Comparison of ENCODE assay signal across 10 cellular contexts in the genomic region with DNA sequence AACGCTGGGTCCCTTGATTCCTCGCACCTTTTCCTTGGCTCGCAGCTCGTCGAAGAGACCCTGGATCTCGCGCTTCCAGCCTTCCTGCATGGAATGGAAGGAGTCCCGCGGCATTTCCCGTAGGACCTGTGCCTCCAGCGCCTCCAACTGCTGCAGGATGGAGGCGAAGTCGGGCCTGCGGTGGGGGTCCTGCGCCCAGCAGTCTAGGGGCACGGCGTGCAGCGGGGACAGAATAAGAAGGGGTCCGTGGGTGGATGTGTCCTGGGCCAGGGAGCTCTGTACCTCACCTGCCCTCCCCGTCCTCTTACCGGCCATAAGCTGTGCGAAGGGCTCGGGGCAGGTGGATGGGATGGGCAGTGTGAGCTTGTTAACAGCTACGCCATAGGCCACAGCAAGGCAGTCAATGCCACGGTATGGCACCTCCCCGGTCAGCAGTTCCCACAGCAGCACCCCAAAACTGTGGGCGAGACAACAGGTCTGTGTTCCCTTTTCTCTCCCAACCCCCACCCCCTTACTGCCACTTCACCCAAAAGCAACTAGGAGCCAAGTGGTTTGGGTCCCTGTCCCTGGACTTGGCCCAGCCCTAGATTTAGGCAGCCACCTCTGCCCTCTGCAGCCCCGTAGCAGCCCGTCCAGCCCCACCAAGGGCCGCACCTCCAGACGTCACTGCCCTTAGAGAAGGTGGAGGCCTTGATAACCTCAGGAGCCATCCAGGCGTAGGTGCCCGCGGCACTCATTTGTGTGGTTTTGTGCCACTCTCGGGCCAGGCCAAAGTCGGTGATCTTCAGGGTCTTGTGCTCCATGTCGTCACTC. TPM values are rescaled to one million over a fixed set of nuclear protein-coding genes. Genes with fewer than 3 reads are reported as not detected.
DNase-seq lines count a peak whose midpoint lies in the region; ATAC-seq and TF ChIP-seq lines count a peak whose summit lies in the region.
"Had no signal": no experiment of that assay in that cellular context is flagged by ENCODE, and none has a peak within 500 bp of the region (broad histone marks: within the 10 kb centered on the region; RNA-seq: fewer than 3 reads in every experiment).

No MANE protein-coding gene starts in this region.

- H3K4me3 ChIP-seq in right cardiac atrium (ENCODE audit: low read length) (no peak overlapping the region), testis (peak overlapping the region; percentile 46 to 47)

- POLR2A ChIA-PET in activated CD8-positive, alpha-beta T cell treated with anti-CD3 and anti-CD28 coated beads, Interleukin-2, amount 10 ng/mL, durations not matched to agents 7 days and 5 days (lab: Charles Lee): interaction anchor here (1.2 kb wide), 1 partner anchor 18 kb away, joined by 3 read pairs; no protein-coding TSS in a partner anchor
- POLR2A ChIA-PET in activated CD8-positive, alpha-beta T cell treated with anti-CD3 and anti-CD28 coated beads for 36 hours (lab: Charles Lee): interaction anchor here (1.0 to 1.4 kb wide), 3 partner anchors 11 to 20 kb away, joined by 3 to 9 read pairs (median 4); no protein-coding TSS in a partner anchor

- peaks cover 11% of the 10 kb centered on the region for H3K4me1 ChIP-seq in right cardiac atrium (ENCODE audit: control insufficient read depth, insufficient read depth, low read length)
- H3K4me1 ChIP-seq in testis: peaks cover 44% of the 10 kb centered on the region

- H3K9me3 ChIP-seq in right cardiac atrium (ENCODE audit: control insufficient read depth, low read length) (no peaks in the 10 kb centered on the region), testis (no peaks in the 10 kb centered on the region)

- H3K27ac Mint-ChIP-seq in activated CD8-positive, alpha-beta T cell treated with anti-CD3 and anti-CD28 coated beads, Interleukin-2, amount 10 ng/mL, durations not matched to agents 7 days and 5 days: peak overlapping the region; percentile 39
- H3K27ac Mint-ChIP-seq in activated CD8-positive, alpha-beta T cell treated with anti-CD3 and anti-CD28 coated beads for 36 hours: no peak overlapping the region
- H3K27ac Mint-ChIP-seq: T-helper 1 cell treated with Interleukin-12 subunit alpha and Interleukin-12 subunit beta and Interleukin-4 antibody, amounts not matched to agents 30 μg/mL and 1 μg/mL, for 36 hours had no signal

- H3K27me3 ChIP-seq in right cardiac atrium (ENCODE audit: control insufficient read depth, insufficient read depth): no peaks in the 10 kb centered on the region
- H3K27me3 ChIP-seq in testis: no peaks in the 10 kb centered on the region

- ATAC-seq in activated CD8-positive, alpha-beta T cell treated with anti-CD3 and anti-CD28 coated beads, Interleukin-2, amount 10 ng/mL, durations not matched to agents 7 days and 5 days: no peak
- ATAC-seq in activated CD8-positive, alpha-beta T cell treated with anti-CD3 and anti-CD28 coated beads for 36 hours: no peak
- ATAC-seq in right cardiac atrium: no peak

- CTCF ChIA-PET in activated CD8-positive, alpha-beta T cell treated with anti-CD3 and anti-CD28 coated beads, Interleukin-2, amount 10 ng/mL, durations not matched to agents 7 days and 5 days (lab: Charles Lee): interaction anchor here (1.0 to 1.6 kb wide), 2 partner anchors 14 to 20 kb away, joined by 3 to 7 read pairs; no protein-coding TSS in a partner anchor
- CTCF ChIA-PET in activated CD8-positive, alpha-beta T cell treated with anti-CD3 and anti-CD28 coated beads for 36 hours (lab: Charles Lee): interaction anchor here (1.0 to 1.1 kb wide), 2 partner anchors 14 to 67 kb away, joined by 3 to 4 read pairs; no protein-coding TSS in a partner anchor

- H3K27ac ChIP-seq in right cardiac atrium (ENCODE audit: low read length) (peak overlapping the region; percentile 33), testis (no peak overlapping the region)

- intact Hi-C loops in activated CD8-positive, alpha-beta T cell treated with anti-CD3 and anti-CD28 coated beads for 36 hours (cut with micrococcal nuclease): loop anchor here (2.0 kb wide), 1 partner anchor 13 kb away; the partner anchor contains the start of gene KCNK7
- intact Hi-C loops in right cardiac atrium (cut with DNase I) (loop anchor here in 2 of 4 donors (10.0 kb wide), 1 partner anchor 63 kb away; no protein-coding TSS in a partner anchor), testis (cut with DNase I; ENCODE audit: low total_unique reads) (no loop called here)

- 74% methylated on average over 37 of the region's 37 CpGs for WGBS in right cardiac atrium
- 68 to 75% methylated on average over 21 to 31 of the region's 37 CpGs for WGBS in testis, 2 donors

- no peaks in the 10 kb centered on the region for H3K9me3 Mint-ChIP-seq in activated CD8-positive, alpha-beta T cell treated with anti-CD3 and anti-CD28 coated beads, Interleukin-2, amount 10 ng/mL, durations not matched to agents 7 days and 5 days (ENCODE audit: insufficient read depth)
- H3K9me3 Mint-ChIP-seq in activated CD8-positive, alpha-beta T cell treated with anti-CD3 and anti-CD28 coated beads for 36 hours: no peaks in the 10 kb centered on the region
- H3K9me3 Mint-ChIP-seq: natural killer cell; T-helper 1 cell treated with Interleukin-12 subunit alpha and Interleukin-12 subunit beta and Interleukin-4 antibody, amounts not matched to agents 30 μg/mL and 1 μg/mL, for 36 hours had no signal

- TF ChIP-seq POLR2A in testis (IDR thresholded peaks at IDR 0.05): no peak

- H3K4me1 Mint-ChIP-seq in activated CD8-positive, alpha-beta T cell treated with anti-CD3 and anti-CD28 coated beads, Interleukin-2, amount 10 ng/mL, durations not matched to agents 7 days and 5 days (ENCODE audit: low read depth): peaks cover 44% of the 10 kb centered on the region
- H3K4me1 Mint-ChIP-seq in activated CD8-positive, alpha-beta T cell treated with anti-CD3 and anti-CD28 coated beads for 36 hours (ENCODE audit: low read depth): peaks cover 35% of the 10 kb centered on the region

- no peak for TF ChIP-seq CTCF in activated CD8-positive, alpha-beta T cell treated with anti-CD3 and anti-CD28 coated beads for 36 hours (IDR thresholded peaks at IDR 0.05)
- TF ChIP-seq CTCF in testis (IDR thresholded peaks at IDR 0.05): no peak

- no peak for DNase-seq in activated CD8-positive, alpha-beta T cell treated with anti-CD3 and anti-CD28 coated beads, Interleukin-2, amount 10 ng/mL, durations not matched to agents 7 days and 5 days
- DNase-seq in activated CD8-positive, alpha-beta T cell treated with anti-CD3 and anti-CD28 coated beads for 36 hours: no peak
- no peak for DNase-seq in right cardiac atrium
- no peak for DNase-seq in testis
- no peak for DNase-seq in C1 segment of cervical spinal cord (lab: John Stamatoyannopoulos, UW)
- no peak for DNase-seq in COLO668 (lab: John Stamatoyannopoulos, UW; ENCODE audit: unreplicated experiment)
- DNase-seq: activated gamma-delta T cell treated with Interleukin-2 at 50 U/mL for 16 hours, natural killer cell had no signal

- H3K36me3 Mint-ChIP-seq in activated CD8-positive, alpha-beta T cell treated with anti-CD3 and anti-CD28 coated beads, Interleukin-2, amount 10 ng/mL, durations not matched to agents 7 days and 5 days (ENCODE audit: low read depth): peaks cover 64% of the 10 kb centered on the region
- peaks cover 30% of the 10 kb centered on the region for H3K36me3 Mint-ChIP-seq in activated CD8-positive, alpha-beta T cell treated with anti-CD3 and anti-CD28 coated beads for 36 hours (ENCODE audit: low read depth)
- H3K36me3 Mint-ChIP-seq: natural killer cell had no signal

- H3K27me3 Mint-ChIP-seq in activated CD8-positive, alpha-beta T cell treated with anti-CD3 and anti-CD28 coated beads, Interleukin-2, amount 10 ng/mL, durations not matched to agents 7 days and 5 days (ENCODE audit: low read depth): no peaks in the 10 kb centered on the region
- H3K27me3 Mint-ChIP-seq in activated CD8-positive, alpha-beta T cell treated with anti-CD3 and anti-CD28 coated beads for 36 hours: no peaks in the 10 kb centered on the region

- no peak overlapping the region for H3K4me3 Mint-ChIP-seq in activated CD8-positive, alpha-beta T cell treated with anti-CD3 and anti-CD28 coated beads, Interleukin-2, amount 10 ng/mL, durations not matched to agents 7 days and 5 days
- no peak overlapping the region for H3K4me3 Mint-ChIP-seq in activated CD8-positive, alpha-beta T cell treated with anti-CD3 and anti-CD28 coated beads for 36 hours
- H3K4me3 Mint-ChIP-seq: natural killer cell; T-helper 1 cell treated with Interleukin-12 subunit alpha and Interleukin-12 subunit beta and Interleukin-4 antibody, amounts not matched to agents 30 μg/mL and 1 μg/mL, for 36 hours had no signal

- H3K36me3 ChIP-seq in testis (ENCODE audit: low read depth, missing control alignments): no peaks in the 10 kb centered on the region

RNA-seq across cellular contexts. Expression of gene MAP3K11, which starts 6.2 kb away (rescaled TPM):
- 10 to 100 TPM; 56.7 to 66.5 TPM for total RNA-seq in activated CD8-positive, alpha-beta T cell treated with anti-CD3 and anti-CD28 coated beads, Interleukin-2, amount 10 ng/mL, durations not matched to agents 7 days and 5 days
- total RNA-seq in activated CD8-positive, alpha-beta T cell treated with anti-CD3 and anti-CD28 coated beads for 36 hours: 10 to 100 TPM; 40.3 to 45.6 TPM
- 10 to 100 TPM; 35.0 to 41.2 (median 38.1) TPM for total RNA-seq in right cardiac atrium
- 30.8 TPM for polyA plus RNA-seq in right cardiac atrium
- 10 to 100 TPM; 68.4 to 75.7 TPM for total RNA-seq in testis
- 40.7 TPM for polyA plus RNA-seq in testis (ENCODE audit: insufficient read depth, low read depth, low replicate concordance)

RNA-seq across cellular contexts. Expression of gene PCNX3, which starts 7.8 kb away (rescaled TPM):
- 10 to 100 TPM; 50.1 to 54.8 TPM for total RNA-seq in activated CD8-positive, alpha-beta T cell treated with anti-CD3 and anti-CD28 coated beads, Interleukin-2, amount 10 ng/mL, durations not matched to agents 7 days and 5 days
- total RNA-seq in activated CD8-positive, alpha-beta T cell treated with anti-CD3 and anti-CD28 coated beads for 36 hours: 10 to 100 TPM; 34.3 to 34.4 TPM
- total RNA-seq in right cardiac atrium (10 to 100 TPM; 13.4 to 17.2 (median 14.8) TPM), testis (10 to 100 TPM; 78.4 to 87.6 TPM)
- polyA plus RNA-seq in right cardiac atrium (10.2 TPM), testis (ENCODE audit: insufficient read depth, low read depth, low replicate concordance) (61.4 TPM)

RNA-seq across cellular contexts. Expression of gene KCNK7, which starts 12.2 kb away (rescaled TPM):
- under 1 TPM; 0.95 to 0.99 TPM for total RNA-seq in activated CD8-positive, alpha-beta T cell treated with anti-CD3 and anti-CD28 coated beads, Interleukin-2, amount 10 ng/mL, durations not matched to agents 7 days and 5 days
- under 1 TPM in 1 of 2 experiments, not detected in 1; 0.77 TPM for total RNA-seq in activated CD8-positive, alpha-beta T cell treated with anti-CD3 and anti-CD28 coated beads for 36 hours
- total RNA-seq in right cardiac atrium (under 1 TPM; 0.28 to 0.88 (median 0.55) TPM), testis (1 to 10 TPM in 1 of 2 donors, under 1 TPM in 1; 0.99 to 2.5 TPM)
- polyA plus RNA-seq in right cardiac atrium (0.18 TPM), testis (ENCODE audit: insufficient read depth, low read depth, low replicate concordance) (0.26 TPM)
- total RNA-seq: H4 had no signal

RNA-seq across cellular contexts. Expression of gene SIPA1, which starts 30.1 kb away (rescaled TPM):
- 100 to 1,000 TPM; 245 to 274 TPM for total RNA-seq in activated CD8-positive, alpha-beta T cell treated with anti-CD3 and anti-CD28 coated beads, Interleukin-2, amount 10 ng/mL, durations not matched to agents 7 days and 5 days
- 100 to 1,000 TPM; 172 to 180 TPM for total RNA-seq in activated CD8-positive, alpha-beta T cell treated with anti-CD3 and anti-CD28 coated beads for 36 hours
- total RNA-seq in right cardiac atrium (10 to 100 TPM; 22.4 to 27.4 (median 26.2) TPM), testis (10 to 100 TPM; 15.2 to 23.5 TPM)
- polyA plus RNA-seq in right cardiac atrium (19.3 TPM), testis (ENCODE audit: insufficient read depth, low read depth, low replicate concordance) (29.0 TPM)

RNA-seq across cellular contexts. Expression of gene EHBP1L1, which starts 32.0 kb away (rescaled TPM):
- 10 to 100 TPM; 94.4 to 95.3 TPM for total RNA-seq in activated CD8-positive, alpha-beta T cell treated with anti-CD3 and anti-CD28 coated beads, Interleukin-2, amount 10 ng/mL, durations not matched to agents 7 days and 5 days
- 10 to 100 TPM; 94.0 to 99.4 TPM for total RNA-seq in activated CD8-positive, alpha-beta T cell treated with anti-CD3 and anti-CD28 coated beads for 36 hours
- 10 to 100 TPM; 43.9 to 80.2 (median 48.2) TPM for total RNA-seq in right cardiac atrium
- polyA plus RNA-seq in right cardiac atrium: 35.7 TPM
- total RNA-seq in testis: 10 to 100 TPM; 51.0 to 66.8 TPM
- 20.5 TPM for polyA plus RNA-seq in testis (ENCODE audit: insufficient read depth, low read depth, low replicate concordance)
